Comparison of ENCODE assay signal across 13 cellular contexts in the genomic region with DNA sequence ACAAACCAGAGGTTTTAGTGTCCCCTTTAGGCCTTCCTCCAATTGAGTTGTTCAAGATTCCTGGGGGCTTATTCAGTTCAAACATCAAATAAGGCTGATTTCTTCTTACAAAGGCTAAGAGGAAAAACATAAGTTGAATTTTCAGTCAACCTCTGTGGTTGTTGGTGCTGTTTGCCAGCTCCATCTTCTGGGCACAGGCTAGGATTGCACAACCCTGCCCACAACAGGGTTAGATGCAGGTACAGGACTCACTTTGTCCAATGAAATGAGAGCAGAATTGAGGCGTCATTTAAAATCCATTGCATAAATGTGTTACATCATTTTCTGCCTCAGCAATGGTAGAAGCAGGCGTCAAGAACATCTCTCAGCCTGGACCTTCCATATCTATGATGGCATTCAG.
A peak's percentile ranks its signal among the peaks of the same experiment; 100 is the strongest.
DNase-seq lines count a peak whose midpoint lies in the region; ATAC-seq, FAIRE-seq and TF ChIP-seq lines count a peak whose summit lies in the region.
"Had no signal": no experiment of that assay in that cellular context is flagged by ENCODE, and none has a peak within 500 bp of the region (broad histone marks: within the 10 kb centered on the region; RNA-seq: fewer than 3 reads in every experiment).

No MANE protein-coding gene starts in this region.

- no peak overlapping the region for H3K27ac Mint-ChIP-seq in stimulated activated memory B cell treated with anti-CD40 and anti-IgM and Interleukin-4, amounts not matched to agents 10 μg/mL and 1 μg/mL and 100 μg/mL, for 72 hours
- no peak overlapping the region for H3K27ac Mint-ChIP-seq in immature natural killer cell

- H3K27me3 Mint-ChIP-seq in stimulated activated memory B cell treated with anti-CD40 and anti-IgM and Interleukin-4, amounts not matched to agents 10 μg/mL and 1 μg/mL and 100 μg/mL, for 72 hours, result peaks cover 9% of the 10 kb centered on the region
- peaks cover 3 to 13% (median 7%) of the 10 kb centered on the region in 3 donors for H3K27me3 Mint-ChIP-seq in immature natural killer cell (ENCODE audit: low read depth in 3 of 3)

- no peak for TF ChIP-seq EP300 in Ishikawa (IDR thresholded peaks at IDR 0.05; ENCODE audit: borderline replicate concordance)

- no peak for ATAC-seq in stimulated activated memory B cell treated with anti-CD40 and anti-IgM and Interleukin-4, amounts not matched to agents 10 μg/mL and 1 μg/mL and 100 μg/mL, for 72 hours

- H3K9me3 Mint-ChIP-seq in stimulated activated memory B cell treated with anti-CD40 and anti-IgM and Interleukin-4, amounts not matched to agents 10 μg/mL and 1 μg/mL and 100 μg/mL, for 72 hours, result peaks cover 7% of the 10 kb centered on the region
- H3K9me3 Mint-ChIP-seq in immature natural killer cell, result peaks cover 0 to 4% (median 0%) of the 10 kb centered on the region in 6 donors

- DNase-seq in D721Med (ENCODE audit: insufficient read length, low spot score) (no peak), left kidney (ENCODE audit: low read depth, low spot score) (peak; percentile 16), activated gamma-delta T cell (lab: John Stamatoyannopoulos, UW) (no peak), GM19239 (ENCODE audit: insufficient read length, low spot score) (no peak), immature natural killer cell (no peak)
- DNase-seq: adrenal gland, hippocampal formation, NCI-H774, T-helper 2 cell had no signal

- TF ChIP-seq RAD21 in Ishikawa (IDR thresholded peaks at IDR 0.05; ENCODE audit: low read depth), result no peak

- FAIRE-seq in D721Med (lab: Jason Lieb, UNC), result no peak
- FAIRE-seq in GM19239 (lab: Jason Lieb, UNC), result no peak

- H3K4me1 Mint-ChIP-seq in stimulated activated memory B cell treated with anti-CD40 and anti-IgM and Interleukin-4, amounts not matched to agents 10 μg/mL and 1 μg/mL and 100 μg/mL, for 72 hours, result no peaks in the 10 kb centered on the region
- H3K4me1 Mint-ChIP-seq in immature natural killer cell, result no peaks in the 10 kb centered on the region

- H3K27ac ChIP-seq in VCaP, result no peak overlapping the region
- H3K27ac ChIP-seq: adrenal gland, tibial nerve had no signal

- H3K4me3 Mint-ChIP-seq in stimulated activated memory B cell treated with anti-CD40 and anti-IgM and Interleukin-4, amounts not matched to agents 10 μg/mL and 1 μg/mL and 100 μg/mL, for 72 hours, result no peak overlapping the region
- H3K4me3 Mint-ChIP-seq in immature natural killer cell, result no peak overlapping the region

- peak; percentile 17 for TF ChIP-seq CTCF in D721Med (IDR thresholded peaks at IDR 0.05; ENCODE audit: insufficient read depth, missing control alignments)
- TF ChIP-seq CTCF in VCaP (conservative IDR thresholded peaks at IDR 0.05), result peak; percentile 70

- H3K36me3 Mint-ChIP-seq in stimulated activated memory B cell treated with anti-CD40 and anti-IgM and Interleukin-4, amounts not matched to agents 10 μg/mL and 1 μg/mL and 100 μg/mL, for 72 hours, result no peaks in the 10 kb centered on the region
- no peaks in the 10 kb centered on the region for H3K36me3 Mint-ChIP-seq in immature natural killer cell

TF ChIP-seq in Ishikawa, 13 proteins besides CTCF, POLR2A, EP300 and RAD21:
- TF ChIP-seq TAF1 (IDR thresholded peaks at IDR 0.05; ENCODE audit: low read depth), result no peak
- TF ChIP-seq YY1 (IDR thresholded peaks at IDR 0.05; ENCODE audit: low read depth), result no peak
- no peak for TF ChIP-seq CREB1 (IDR thresholded peaks at IDR 0.05; ENCODE audit: low read depth)
- TF ChIP-seq CEBPB (IDR thresholded peaks at IDR 0.05), result peak; percentile 19; the same call in 1 of the 2 replicates
- no peak for TF ChIP-seq USF1 (IDR thresholded peaks at IDR 0.05)
- TF ChIP-seq TCF12 (IDR thresholded peaks at IDR 0.05; ENCODE audit: low read depth), result no peak
- TF ChIP-seq, protein P1, sequence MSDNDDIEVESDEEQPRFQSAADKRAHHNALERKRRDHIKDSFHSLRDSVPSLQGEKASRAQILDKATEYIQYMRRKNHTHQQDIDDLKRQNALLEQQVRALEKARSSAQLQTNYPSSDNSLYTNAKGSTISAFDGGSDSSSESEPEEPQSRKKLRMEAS (IDR thresholded peaks at IDR 0.05), result no peak
- no peak for TF ChIP-seq REST (IDR thresholded peaks at IDR 0.05; ENCODE audit: low read depth)
